In genomic region chr4:70979445-70980008, GRCh38 we compare ENCODE assay signal across 14 cellular contexts. TPM values are rescaled to one million over a fixed set of nuclear protein-coding genes. Genes with fewer than 3 reads are reported as not detected.
A peak's percentile ranks its signal among the peaks of the same experiment; 100 is the strongest.
DNase-seq lines count a peak whose midpoint lies in the region; ATAC-seq and TF ChIP-seq lines count a peak whose summit lies in the region.
"Had no signal": no experiment of that assay in that cellular context is flagged by ENCODE, and none has a peak within 500 bp of the region (broad histone marks: within the 10 kb centered on the region; RNA-seq: fewer than 3 reads in every experiment).

No MANE protein-coding gene starts in this region.

- no peaks in the 10 kb centered on the region for H3K9me3 ChIP-seq in OCI-LY3 (ENCODE audit: insufficient read depth, low read length)
- H3K9me3 ChIP-seq in mesenchymal stem cell (ENCODE audit: control insufficient read depth, low read length), result no peaks in the 10 kb centered on the region
- no peaks in the 10 kb centered on the region for H3K9me3 ChIP-seq in body of pancreas
- H3K9me3 ChIP-seq: left ventricle myocardium inferior had no signal

- H3K14ac ChIP-seq in mesenchymal stem cell (ENCODE audit: low read length in 2 of 2), result no peak overlapping the region

- WGBS in mesenchymal stem cell, result no CpG with 5 or more reads among the region's 1 CpG
- 61 to 85% methylated on average over 1 of the region's 1 CpG for WGBS in body of pancreas, 2 donors

- peaks cover 8% of the 10 kb centered on the region for H3K79me1 ChIP-seq in mesenchymal stem cell (replicated peaks; ENCODE audit: low read length, poor library complexity, severe bottlenecking)

- H3K4me1 ChIP-seq in OCI-LY3 (ENCODE audit: low read length) (peaks cover 12% of the 10 kb centered on the region), mesenchymal stem cell (ENCODE audit: control insufficient read depth, insufficient read depth, low read depth, low read length) (no peaks in the 10 kb centered on the region), body of pancreas (peaks cover 3% of the 10 kb centered on the region)
- H3K4me1 ChIP-seq: left ventricle myocardium inferior had no signal

- H3K79me2 ChIP-seq in OCI-LY3 (ENCODE audit: low read length), result no peaks in the 10 kb centered on the region

- H3K4me2 ChIP-seq in OCI-LY3 (ENCODE audit: low read length) (peak overlapping the region; percentile 33), mesenchymal stem cell (ENCODE audit: low read length, poor library complexity, severe bottlenecking) (no peak overlapping the region)

- H3K9ac ChIP-seq in OCI-LY3 (ENCODE audit: low read length), result no peak overlapping the region
- H3K9ac ChIP-seq in mesenchymal stem cell (ENCODE audit: low read length), result no peak overlapping the region

- H3K36me3 ChIP-seq in OCI-LY3 (replicated peaks; ENCODE audit: low read depth, low read length) (no peaks in the 10 kb centered on the region), mesenchymal stem cell (ENCODE audit: control insufficient read depth in 1 of 2, insufficient read depth in 2 of 2, low read depth in 1 of 2, low read length in 2 of 2) (peaks cover 0 to 65% of the 10 kb centered on the region in 2 experiments), body of pancreas (replicated peaks in 1 of 2; ENCODE audit: insufficient read depth in 1 of 2, low read depth in 2 of 2) (no peaks in the 10 kb centered on the region)

- H2BK5ac ChIP-seq in mesenchymal stem cell (ENCODE audit: low read depth, low read length, poor library complexity, severe bottlenecking), result no peak overlapping the region

- no peak overlapping the region for H2BK120ac ChIP-seq in mesenchymal stem cell (ENCODE audit: low read depth, low read length)

- intact Hi-C loops in body of pancreas (cut with DNase I), result no loop called here

- no peak overlapping the region for H3K18ac ChIP-seq in mesenchymal stem cell (ENCODE audit: low read depth in 1 of 2, low read length in 2 of 2)

- TF ChIP-seq POLR2A in body of pancreas (IDR thresholded peaks at IDR 0.05), result no peak

- H3K4me3 ChIP-seq in OCI-LY3 (ENCODE audit: low read length) (no peak overlapping the region), mesenchymal stem cell (ENCODE audit: insufficient read depth in 1 of 2, low read depth in 1 of 2, low read length in 2 of 2) (no peak overlapping the region), body of pancreas (no peak overlapping the region)
- H3K4me3 ChIP-seq: dorsolateral prefrontal cortex, left ventricle myocardium inferior had no signal

- H2AFZ ChIP-seq in OCI-LY3 (ENCODE audit: low read depth, low read length) (no peak overlapping the region), mesenchymal stem cell (ENCODE audit: low read depth, low read length) (no peak overlapping the region)

- no peaks in the 10 kb centered on the region for H3K27me3 ChIP-seq in OCI-LY3 (ENCODE audit: low read depth, low read length)
- H3K27me3 ChIP-seq in mesenchymal stem cell (ENCODE audit: control insufficient read depth in 1 of 2, insufficient read depth in 1 of 2, low read length in 2 of 2), result no peaks in the 10 kb centered on the region
- H3K27me3 ChIP-seq in body of pancreas, result no peaks in the 10 kb centered on the region
- H3K27me3 ChIP-seq: dorsolateral prefrontal cortex had no signal

- TF ChIP-seq CTCF in OCI-LY3 (IDR thresholded peaks at IDR 0.05; ENCODE audit: low read depth, low read length), result no peak
- no peak for TF ChIP-seq CTCF in body of pancreas (IDR thresholded peaks at IDR 0.05)

- no peak overlapping the region for H2BK15ac ChIP-seq in mesenchymal stem cell (ENCODE audit: low read depth, poor library complexity, severe bottlenecking)

- no peak overlapping the region for H4K8ac ChIP-seq in mesenchymal stem cell (ENCODE audit: low read length)

- H3K23ac ChIP-seq in mesenchymal stem cell (ENCODE audit: low read length in 2 of 2), result no peak overlapping the region

- DNase-seq in mesenchymal stem cell (peak; percentile 41), body of pancreas (no peak), NCI-H146 (lab: John Stamatoyannopoulos, UW) (no peak)
- DNase-seq in activated CD4-positive, CD25-positive, alpha-beta regulatory T cell treated with anti-CD3 and anti-CD28 coated beads, Interleukin-2, amount 50 U/mL, for 72 hours, result no peak
- DNase-seq: activated naive CD8-positive, alpha-beta T cell treated with anti-CD3 and anti-CD28 coated beads, Interleukin-2, amount 10 ng/mL, durations not matched to agents 7 days and 5 days; COR-L47; dorsolateral prefrontal cortex; left ventricle myocardium inferior; NCI-H526; T-helper 17 cell had no signal

- no peak overlapping the region for H2BK12ac ChIP-seq in mesenchymal stem cell (ENCODE audit: low read length in 2 of 2)

- H3K27ac ChIP-seq in OCI-LY3 (ENCODE audit: low read length) (0 out of 2 replicates have a peak overlapping the region, but pooled peaks have one; percentile 5), mesenchymal stem cell (ENCODE audit: low read length, poor library complexity, severe bottlenecking) (no peak overlapping the region), body of pancreas (peak overlapping the region in 1 of 4 donors; percentile 10)
- H3K27ac ChIP-seq: left ventricle myocardium inferior had no signal

- ATAC-seq in GM18858 (IDR thresholded peaks at IDR 0.05; ENCODE audit: unreplicated experiment), result peak; percentile 77
- peak; percentile 74 for ATAC-seq in HG03103 (IDR thresholded peaks at IDR 0.05; ENCODE audit: low read depth, unreplicated experiment)
- no peak for ATAC-seq in HG03159 (IDR thresholded peaks at IDR 0.05; ENCODE audit: unreplicated experiment)
- no peak for ATAC-seq in body of pancreas
- ATAC-seq: T-helper 17 cell had no signal

- H2AK5ac ChIP-seq in mesenchymal stem cell (ENCODE audit: low read length, severe bottlenecking), result no peak overlapping the region

- H4K20me1 ChIP-seq in OCI-LY3 (ENCODE audit: insufficient read depth, low read length), result no peaks in the 10 kb centered on the region

- H4K91ac ChIP-seq in mesenchymal stem cell (ENCODE audit: low read length), result no peak overlapping the region

- H3K4ac ChIP-seq in mesenchymal stem cell (ENCODE audit: low read depth in 1 of 2, low read length in 2 of 2), result no peak overlapping the region

RNA-seq across cellular contexts. Expression of gene DCK, which starts 13.9 kb away (rescaled TPM):
- 8.9 TPM for polyA plus RNA-seq in mesenchymal stem cell (2013, experiment 1 of 2)
- 10.1 TPM for polyA plus RNA-seq in mesenchymal stem cell (2013, experiment 2 of 2)
- total RNA-seq in body of pancreas, result 1 to 10 TPM; 4.6 to 7.3 TPM

Comparison
In these comparisons a context has a peak if more than half of its experiments do, and no peak if none do; other contexts are left out.
1. ATAC-seq: peak in GM18858 (single experiment) and HG03103 (single experiment); none in HG03159 (single experiment) and body of pancreas (single experiment).